1 cellular context compared by ENCODE assay signal in genomic region chr22:38736257-38736570, GRCh38.
A peak's percentile ranks its signal among the peaks of the same experiment; 100 is the strongest.
TF ChIP-seq lines count a peak whose summit lies in the region.

No MANE protein-coding gene starts in this region.

TF ChIP-seq in K562, 482 proteins besides CTCF, POLR2A, EP300 and RAD21:
- TF ChIP-seq RBFOX2 (IDR thresholded peaks at IDR 0.05; ENCODE audit: low read depth, low read length) = peak; percentile 29; the same call in 1 of the 2 replicates
- TF ChIP-seq ZBTB17 (CRISPR knock-in tag; IDR thresholded peaks at IDR 0.05) = no peak
